In genomic region chr11:62546937-62547625, GRCh38 we compare ENCODE assay signal across 8 cellular contexts. TPM values are rescaled to one million over a fixed set of nuclear protein-coding genes. Genes with fewer than 3 reads are reported as not detected.
DNase-seq lines count a peak whose midpoint lies in the region; ATAC-seq, FAIRE-seq and TF ChIP-seq lines count a peak whose summit lies in the region.

No MANE protein-coding gene starts in this region.

- no peaks in the 10 kb centered on the region for H3K9me3 Mint-ChIP-seq in activated T-helper 17 cell treated with anti-CD3 and anti-CD28 coated beads, Interleukin-2, amount 50 U/mL, for 72 hours

- no peaks in the 10 kb centered on the region for H3K9me3 ChIP-seq in right atrium auricular region

- peak; percentile 41 for DNase-seq in NCI-H2227 (lab: John Stamatoyannopoulos, UW; ENCODE audit: unreplicated experiment)
- DNase-seq in NCI-H2227 treated with DMSO at 0.1 percent for 48 hours (lab: John Stamatoyannopoulos, UW) = no peak
- DNase-seq in right atrium auricular region (ENCODE audit: low spot score) = no peak
- DNase-seq in skeletal muscle cell (ENCODE audit: low read depth) = no peak
- no peak for DNase-seq in HTR-8/SVneo (ENCODE audit: insufficient read length, low spot score)
- DNase-seq in NCI-H1105 (lab: John Stamatoyannopoulos, UW) = no peak

- H3K4me3 ChIP-seq in right atrium auricular region = peak overlapping the region; percentile 93 to 97
- H3K4me3 ChIP-seq in skeletal muscle cell (ENCODE audit: low read depth, low read length) = peak overlapping the region; percentile 97

- TF ChIP-seq CTCF in right atrium auricular region (IDR thresholded peaks at IDR 0.05) = no peak

- no peaks in the 10 kb centered on the region for H3K27me3 ChIP-seq in right atrium auricular region

- peaks cover 0 to 80% of the 10 kb centered on the region in 2 donors for H3K4me1 ChIP-seq in right atrium auricular region

- ATAC-seq in activated T-helper 17 cell treated with anti-CD3 and anti-CD28 coated beads, Interleukin-2, amount 50 U/mL, for 72 hours (replicated peaks) = no peak
- no peak for ATAC-seq in HG03108 (IDR thresholded peaks at IDR 0.05; ENCODE audit: unreplicated experiment)

- FAIRE-seq in HTR-8/SVneo (lab: Jason Lieb, UNC) = no peak

- H3K27me3 Mint-ChIP-seq in activated T-helper 17 cell treated with anti-CD3 and anti-CD28 coated beads, Interleukin-2, amount 50 U/mL, for 72 hours = no peaks in the 10 kb centered on the region

- peaks cover 38% of the 10 kb centered on the region for H3K4me1 Mint-ChIP-seq in activated T-helper 17 cell treated with anti-CD3 and anti-CD28 coated beads, Interleukin-2, amount 50 U/mL, for 72 hours

- peak overlapping the region; percentile 94 for H3K4me3 Mint-ChIP-seq in activated T-helper 17 cell treated with anti-CD3 and anti-CD28 coated beads, Interleukin-2, amount 50 U/mL, for 72 hours

- H3K36me3 Mint-ChIP-seq in activated T-helper 17 cell treated with anti-CD3 and anti-CD28 coated beads, Interleukin-2, amount 50 U/mL, for 72 hours (ENCODE audit: low read depth) = peaks cover 41% of the 10 kb centered on the region

- H3K27ac Mint-ChIP-seq in activated T-helper 17 cell treated with anti-CD3 and anti-CD28 coated beads, Interleukin-2, amount 50 U/mL, for 72 hours = peak overlapping the region; percentile 57

- H3K36me3 ChIP-seq in right atrium auricular region = no peaks in the 10 kb centered on the region

- H3K27ac ChIP-seq in right atrium auricular region = peak overlapping the region; percentile 97 to 100

RNA-seq across cellular contexts. Expression of gene AHNAK, which starts 0.5 kb away (rescaled TPM):
- 100 to 1,000 TPM; 155 to 336 TPM for total RNA-seq in activated T-helper 17 cell treated with anti-CD3 and anti-CD28 coated beads, Interleukin-2, amount 50 U/mL, for 72 hours
- total RNA-seq in right atrium auricular region = 100 to 1,000 TPM; 270 to 441 TPM

RNA-seq across cellular contexts. Expression of gene EEF1G, which starts 26.6 kb away (rescaled TPM):
- total RNA-seq in activated T-helper 17 cell treated with anti-CD3 and anti-CD28 coated beads, Interleukin-2, amount 50 U/mL, for 72 hours = 1,000 to 10,000 TPM; 1,690 to 1,865 TPM
- total RNA-seq in right atrium auricular region = 1,000 to 10,000 TPM in 1 of 2 donors, 100 to 1,000 TPM in 1; 707 to 1,175 TPM

RNA-seq across cellular contexts. Expression of gene TUT1, which starts 44.2 kb away (rescaled TPM):
- 10 to 100 TPM; 23.8 to 25.7 TPM for total RNA-seq in activated T-helper 17 cell treated with anti-CD3 and anti-CD28 coated beads, Interleukin-2, amount 50 U/mL, for 72 hours
- 1 to 10 TPM; 5.4 to 5.7 TPM for total RNA-seq in right atrium auricular region

RNA-seq across cellular contexts. Expression of gene MTA2, which starts 54.6 kb away (rescaled TPM):
- 100 to 1,000 TPM; 142 to 198 TPM for total RNA-seq in activated T-helper 17 cell treated with anti-CD3 and anti-CD28 coated beads, Interleukin-2, amount 50 U/mL, for 72 hours
- 10 to 100 TPM; 30.0 to 40.5 TPM for total RNA-seq in right atrium auricular region
